30 cellular contexts compared by ENCODE assay signal in genomic region chr20:4866429-4866828, GRCh38. TPM values are rescaled to one million over a fixed set of nuclear protein-coding genes. Genes with fewer than 3 reads are reported as not detected.
DNase-seq lines count a peak whose midpoint lies in the region; ATAC-seq and TF ChIP-seq lines count a peak whose summit lies in the region.
"Had no signal": no experiment of that assay in that cellular context is flagged by ENCODE, and none has a peak within 500 bp of the region (broad histone marks: within the 10 kb centered on the region; RNA-seq: fewer than 3 reads in every experiment).

No MANE protein-coding gene starts in this region.

- no peaks in the 10 kb centered on the region for H3K4me1 Mint-ChIP-seq in osteocyte (ENCODE audit: unreplicated experiment)
- H3K4me1 Mint-ChIP-seq: activated naive CD8-positive, alpha-beta T cell treated with anti-CD3 and anti-CD28 coated beads, Interleukin-2, amount 50 U/mL, for 24 hours had no signal

- no peaks in the 10 kb centered on the region for H3K9me3 Mint-ChIP-seq in osteocyte (ENCODE audit: unreplicated experiment)
- H3K9me3 Mint-ChIP-seq: activated naive CD8-positive, alpha-beta T cell treated with anti-CD3 and anti-CD28 coated beads, Interleukin-2, amount 50 U/mL, for 24 hours; effector memory CD8-positive, alpha-beta T cell; naive thymus-derived CD4-positive, alpha-beta T cell had no signal

- H3K4me3 ChIP-seq in LNCaP clone FGC (ENCODE audit: low read depth, low read length) (no peak overlapping the region), epithelial cell of esophagus (ENCODE audit: low read length) (no peak overlapping the region)
- H3K4me3 ChIP-seq: esophagus muscularis mucosa, heart left ventricle, Peyer's patch, psoas muscle, thyroid gland, vagina had no signal

- ATAC-seq in HG03097 (IDR thresholded peaks at IDR 0.05; ENCODE audit: low FRiP score, unreplicated experiment), result no peak
- ATAC-seq: activated naive CD8-positive, alpha-beta T cell treated with anti-CD3 and anti-CD28 coated beads, Interleukin-2, amount 50 U/mL, for 24 hours; effector memory CD8-positive, alpha-beta T cell; heart left ventricle; naive thymus-derived CD4-positive, alpha-beta T cell; psoas muscle had no signal

- DNase-seq in LNCaP clone FGC (ENCODE audit: low read depth) (no peak), NCI-H69 (lab: John Stamatoyannopoulos, UW) (peak; percentile 62), epithelial cell of esophagus (ENCODE audit: low read depth) (peak; percentile 62), osteocyte (ENCODE audit: extremely low spot score, unreplicated experiment) (peak; percentile 59), retina (no peak)
- no peak for DNase-seq in activated CD4-positive, alpha-beta T cell treated with anti-CD3 and anti-CD28 coated beads, Interleukin-2, amount 50 U/mL, for 1 hour
- DNase-seq: activated gamma-delta T cell treated with Interleukin-2 at 50 U/mL for 16 hours; activated naive CD8-positive, alpha-beta T cell treated with anti-CD3 and anti-CD28 coated beads, Interleukin-2, amount 50 U/mL, for 24 hours; activated T-cell treated with anti-CD3 and anti-CD28 coated beads, Interleukin-2, amount 50 U/mL, for 48 hours; central memory CD4-positive, alpha-beta T cell; cortex of kidney; effector memory CD8-positive, alpha-beta T cell; EL; foreskin melanocyte; H7; heart left ventricle; kidney; naive thymus-derived CD4-positive, alpha-beta T cell; NCI-H1694; NCI-H526; Peyer's patch; psoas muscle; SIG-M5; stimulated activated CD4-positive, alpha-beta T cell treated with anti-CD3 and anti-CD28 coated beads, Interleukin-4, amount 100 ng/mL, for 1 hour; T1000; thyroid gland; WERI-Rb-1 had no signal

- H3K27me3 Mint-ChIP-seq in osteocyte (ENCODE audit: unreplicated experiment), result no peaks in the 10 kb centered on the region
- H3K27me3 Mint-ChIP-seq: activated naive CD8-positive, alpha-beta T cell treated with anti-CD3 and anti-CD28 coated beads, Interleukin-2, amount 50 U/mL, for 24 hours; effector memory CD8-positive, alpha-beta T cell; naive thymus-derived CD4-positive, alpha-beta T cell had no signal

- peaks cover 36% of the 10 kb centered on the region for H3K36me3 Mint-ChIP-seq in osteocyte (ENCODE audit: unreplicated experiment)

- TF ChIP-seq CTCF in LNCaP clone FGC (IDR thresholded peaks at IDR 0.05; ENCODE audit: control insufficient read depth, extremely low read depth, insufficient read depth) (peak; percentile 18; the same call in 1 of the 2 replicates), epithelial cell of esophagus (IDR thresholded peaks at IDR 0.05; ENCODE audit: insufficient read depth, low read depth, low read length, missing control alignments) (peak; percentile 40), osteocyte (IDR thresholded peaks at IDR 0.05) (no peak)

- no peak overlapping the region for H3K27ac Mint-ChIP-seq in osteocyte (ENCODE audit: unreplicated experiment)
- H3K27ac Mint-ChIP-seq: activated naive CD8-positive, alpha-beta T cell treated with anti-CD3 and anti-CD28 coated beads, Interleukin-2, amount 50 U/mL, for 24 hours had no signal

- no peak overlapping the region for H3K4me3 Mint-ChIP-seq in osteocyte (ENCODE audit: unreplicated experiment)
- H3K4me3 Mint-ChIP-seq: activated naive CD8-positive, alpha-beta T cell treated with anti-CD3 and anti-CD28 coated beads, Interleukin-2, amount 50 U/mL, for 24 hours; effector memory CD8-positive, alpha-beta T cell; naive thymus-derived CD4-positive, alpha-beta T cell had no signal

RNA-seq across cellular contexts. Expression of gene RASSF2, which starts 43.0 kb away (rescaled TPM):
- total RNA-seq in osteocyte, result 1.3 and 1.5 TPM in 2 replicates

Comparison
In these comparisons a context has a peak if more than half of its experiments do, and no peak if none do; other contexts are left out.
1. DNase-seq: peak in NCI-H69 (single experiment), epithelial cell of esophagus (single experiment) and osteocyte (single experiment); none in LNCaP clone FGC (single experiment), retina (single experiment) and activated CD4-positive, alpha-beta T cell treated with anti-CD3 and anti-CD28 coated beads, Interleukin-2, amount 50 U/mL, for 1 hour (single experiment).